31 cellular contexts compared by ENCODE assay signal in the genomic region with DNA sequence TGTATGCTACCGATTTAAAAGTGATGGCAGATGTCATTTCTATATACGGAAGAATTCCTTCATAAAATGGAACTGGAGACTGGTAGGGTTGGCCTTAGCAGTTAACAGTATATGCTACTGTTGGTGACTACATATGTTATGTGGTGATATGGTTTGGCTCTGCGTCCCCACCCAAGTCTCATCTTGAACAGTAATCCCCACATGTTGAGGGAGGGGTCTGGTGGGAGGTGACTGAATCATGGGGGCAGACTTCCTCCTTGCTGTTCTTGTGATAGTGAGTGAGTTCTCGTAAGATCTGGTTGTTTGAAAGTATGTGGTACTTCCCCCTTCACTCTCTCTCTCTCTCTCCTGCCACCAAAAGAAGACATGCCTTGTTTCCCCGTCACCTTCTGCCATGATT. TPM values are rescaled to one million over a fixed set of nuclear protein-coding genes. Genes with fewer than 3 reads are reported as not detected.
"Had no signal": no experiment of that assay in that cellular context is flagged by ENCODE, and none has a peak within 500 bp of the region (broad histone marks: within the 10 kb centered on the region; RNA-seq: fewer than 3 reads in every experiment).

No MANE protein-coding gene starts in this region.

- FAIRE-seq: astrocyte, colon, TTC549 had no signal

- ATAC-seq: activated naive CD4-positive, alpha-beta T cell treated with anti-CD3 and anti-CD28 coated beads, Interleukin-2, amount 50 U/mL, for 72 hours; activated T-cell treated with anti-CD3 and anti-CD28 coated beads, Interleukin-2, amount 50 U/mL, for 72 hours; effector memory CD8-positive, alpha-beta T cell; WTC11 had no signal

- H3K36me3 ChIP-seq: brain microvascular endothelial cell, esophagus squamous epithelium had no signal

- DNase-seq: activated CD4-positive, alpha-beta memory T cell treated with anti-CD3 and anti-CD28 coated beads, Interleukin-2, amount 10 ng/mL, durations not matched to agents 7 days and 5 days; activated CD4-positive, alpha-beta T cell treated with anti-CD3 and anti-CD28 coated beads for 1 hour; activated CD4-positive, alpha-beta T cell treated with anti-CD3 and anti-CD28 coated beads for 4 hours; activated CD4-positive, alpha-beta T cell treated with anti-CD3 and anti-CD28 coated beads, Interleukin-2, amount 10 ng/mL, durations not matched to agents 7 days and 5 days; activated CD4-positive, alpha-beta T cell treated with anti-CD3 and anti-CD28 coated beads, Interleukin-2, amount 50 U/mL, for 4 hours; activated CD8-positive, alpha-beta memory T cell treated with anti-CD3 and anti-CD28 coated beads, Interleukin-2, amount 50 U/mL, for 48 hours; activated gamma-delta T cell; activated naive CD4-positive, alpha-beta T cell; activated naive CD4-positive, alpha-beta T cell treated with anti-CD3 and anti-CD28 coated beads, Interleukin-2, amount 10 ng/mL, durations not matched to agents 7 days and 5 days; activated naive CD8-positive, alpha-beta T cell treated with anti-CD3 and anti-CD28 coated beads, Interleukin-2, amount 10 ng/mL, durations not matched to agents 7 days and 5 days; activated T-cell treated with anti-CD3 and anti-CD28 coated beads for 4 hours; activated T-cell treated with anti-CD3 and anti-CD28 coated beads, Interleukin-2, amount 50 U/mL, for 24 hours; activated T-cell treated with anti-CD3 and anti-CD28 coated beads, Interleukin-2, amount 50 U/mL, for 72 hours; anterior cingulate cortex; brain microvascular endothelial cell; caudate nucleus; cortex of kidney; dermis blood vessel endothelial cell; effector CD4-positive, alpha-beta T cell; effector memory CD8-positive, alpha-beta T cell; esophagus squamous epithelium; foreskin melanocyte; head of caudate nucleus; hypothalamus; T-helper 2 cell had no signal

- H3K4me3 ChIP-seq: esophagus squamous epithelium had no signal

- H3K27me3 ChIP-seq: brain microvascular endothelial cell, esophagus squamous epithelium had no signal

- H3K9me3 ChIP-seq: esophagus squamous epithelium had no signal

RNA-seq across cellular contexts. Expression of gene RGS17, which starts 29.6 kb away (rescaled TPM):
- total RNA-seq: activated CD4-positive, alpha-beta T cell treated with anti-CD3 and anti-CD28 coated beads, Interleukin-2, amount 10 ng/mL, durations not matched to agents 7 days and 5 days; activated naive CD4-positive, alpha-beta T cell treated with anti-CD3 and anti-CD28 coated beads, Interleukin-2, amount 50 U/mL, for 72 hours; activated naive CD8-positive, alpha-beta T cell treated with anti-CD3 and anti-CD28 coated beads, Interleukin-2, amount 10 ng/mL, durations not matched to agents 7 days and 5 days; activated T-cell treated with anti-CD3 and anti-CD28 coated beads, Interleukin-2, amount 50 U/mL, for 72 hours; T-helper 1 cell treated with Interleukin-12 subunit alpha and Interleukin-12 subunit beta and Interleukin-4 antibody, amounts not matched to agents 30 ng/mL and 1 ng/mL, for 36 hours had no signal
